Comparison of ENCODE assay signal across 27 cellular contexts in genomic region chr12:129847063-129847462, GRCh38.
"Had no signal": no experiment of that assay in that cellular context is flagged by ENCODE, and none has a peak within 500 bp of the region (broad histone marks: within the 10 kb centered on the region; RNA-seq: fewer than 3 reads in every experiment).

No MANE protein-coding gene starts in this region.

- H3K36me3 ChIP-seq: neural progenitor cell, ovary, right lobe of liver, suprapubic skin, tibial artery, transverse colon, upper lobe of right lung, uterus had no signal

- H3K9ac ChIP-seq: neural progenitor cell, parathyroid adenoma had no signal

- H3K4me3 ChIP-seq: neural progenitor cell, ovary, psoas muscle, right lobe of liver, suprapubic skin, testis, tibial artery, transverse colon, upper lobe of right lung, uterus had no signal

- H3K9me3 ChIP-seq: ovary, psoas muscle, right lobe of liver, suprapubic skin, testis, tibial artery, transverse colon, upper lobe of right lung, uterus had no signal

- ATAC-seq: naive thymus-derived CD4-positive, alpha-beta T cell; natural killer cell; psoas muscle; right cardiac atrium; right lobe of liver; stimulated activated memory B cell treated with anti-CD40 and anti-IgM and Interleukin-4, amounts not matched to agents 10 μg/mL and 1 μg/mL and 100 μg/mL, for 72 hours; stimulated activated naive CD8-positive, alpha-beta T cell treated with anti-CD3 and anti-CD28 coated beads, Interleukin-15, amount 100 ng/mL, for 72 hours; stimulated activated naive CD8-positive, alpha-beta T cell treated with anti-CD3 and anti-CD28 coated beads, Interleukin-15, Interleukin-2, amounts not matched to agents 100 U/mL and 50 U/mL, for 24 hours; upper lobe of right lung had no signal

- H3K27me3 ChIP-seq: neural progenitor cell, ovary, suprapubic skin, testis, tibial artery, transverse colon, upper lobe of right lung, uterus had no signal

- H3K4me1 ChIP-seq: neural progenitor cell, parathyroid adenoma, psoas muscle, right lobe of liver, suprapubic skin, testis, tibial artery, transverse colon, upper lobe of right lung, uterus had no signal

- DNase-seq: naive thymus-derived CD4-positive, alpha-beta T cell; natural killer cell; occipital lobe; ovary; posterior cingulate gyrus; psoas muscle; right cardiac atrium; right lobe of liver; small intestine; stimulated activated CD4-positive, alpha-beta T cell treated with anti-CD3 and anti-CD28 coated beads, Interleukin-12 subunit alpha, Interleukin-12 subunit beta, amount 100 ng/mL, for 4 hours; stimulated activated CD4-positive, alpha-beta T cell treated with anti-CD3 and anti-CD28 coated beads, Interleukin-1b, Interleukin-23, amount 100 ng/mL, for 48 hours; stimulated activated CD4-positive, alpha-beta T cell treated with anti-CD3 and anti-CD28 coated beads, Interleukin-4, amount 100 ng/mL, for 1 hour; stimulated activated CD4-positive, alpha-beta T cell treated with anti-CD3 and anti-CD28 coated beads, Interleukin-4, amount 100 ng/mL, for 4 hours; stimulated activated CD8-positive, alpha-beta memory T cell treated with anti-CD3 and anti-CD28 coated beads, Interleukin-4, amount 100 ng/mL, for 48 hours; stimulated activated naive CD4-positive, alpha-beta T cell; stimulated activated naive CD8-positive, alpha-beta T cell treated with anti-CD3 and anti-CD28 coated beads, Interleukin-15, amount 100 ng/mL, for 72 hours; stimulated activated naive CD8-positive, alpha-beta T cell treated with anti-CD3 and anti-CD28 coated beads, Interleukin-15, Interleukin-2, amounts not matched to agents 100 U/mL and 50 U/mL, for 24 hours; substantia nigra; testis; tibial artery; transverse colon; upper lobe of right lung; uterus had no signal

- H3K27ac ChIP-seq: neural progenitor cell, ovary, parathyroid adenoma, psoas muscle, right lobe of liver, suprapubic skin, testis, tibial artery, transverse colon, upper lobe of right lung, uterus had no signal
